27 cellular contexts compared by ENCODE assay signal in the genomic region with DNA sequence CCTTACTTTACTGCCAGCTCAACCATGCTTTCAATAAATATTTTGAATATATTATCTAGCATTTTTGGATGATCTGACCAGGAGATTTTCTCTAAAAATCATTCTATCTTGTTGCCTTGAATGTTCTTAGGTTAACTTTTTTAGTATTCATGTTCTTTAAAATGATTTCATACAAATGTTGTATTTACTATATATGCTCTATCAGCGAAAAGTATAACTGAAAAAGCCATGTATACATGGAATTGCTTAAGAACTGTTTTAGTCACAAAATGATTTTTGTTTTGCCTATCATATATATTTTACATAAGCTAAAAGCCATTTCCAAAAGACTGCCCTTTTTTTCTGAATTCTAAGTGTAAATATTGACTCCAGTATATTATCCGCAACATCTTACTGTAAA.
"Had no signal": no experiment of that assay in that cellular context is flagged by ENCODE, and none has a peak within 500 bp of the region (broad histone marks: within the 10 kb centered on the region; RNA-seq: fewer than 3 reads in every experiment).

No MANE protein-coding gene starts in this region.

- DNase-seq: colonic mucosa; cortex of kidney; dermis blood vessel endothelial cell; dorsolateral prefrontal cortex; effector CD4-positive, alpha-beta T cell; effector CD8-positive, alpha-beta T cell; effector memory CD4-positive, alpha-beta T cell; effector memory CD8-positive, alpha-beta T cell; endodermal cell; erythroblast; esophagus squamous epithelium; foreskin fibroblast; foreskin keratinocyte; foreskin melanocyte; gastrocnemius medialis; glutamatergic neuron; head of caudate nucleus; heart left ventricle; heart right ventricle had no signal

- FAIRE-seq: colon, endometrium, endothelial cell of umbilical vein had no signal

- H3K27me3 ChIP-seq: colonic mucosa, dorsolateral prefrontal cortex, esophagus muscularis mucosa, esophagus squamous epithelium, foreskin keratinocyte, gastrocnemius medialis, gastroesophageal sphincter, heart left ventricle, heart right ventricle had no signal

- H3K36me3 ChIP-seq: colonic mucosa, gastrocnemius medialis had no signal

- ATAC-seq: effector memory CD8-positive, alpha-beta T cell; esophagus mucosa; foreskin keratinocyte; gastrocnemius medialis; gastroesophageal sphincter; heart left ventricle; heart right ventricle had no signal

- H3K9me3 ChIP-seq: colonic mucosa, gastrocnemius medialis had no signal

- H3K4me1 ChIP-seq: colonic mucosa, esophagus muscularis mucosa, foreskin keratinocyte, gastrocnemius medialis, gastroesophageal sphincter, heart left ventricle, heart right ventricle had no signal

- H3K27ac ChIP-seq: colonic mucosa, coronary artery, dorsolateral prefrontal cortex, epithelial cell of prostate, esophagus muscularis mucosa, esophagus squamous epithelium, foreskin keratinocyte, gastrocnemius medialis, gastroesophageal sphincter, heart left ventricle, heart right ventricle had no signal

- H3K4me3 ChIP-seq: colonic mucosa, coronary artery, dorsolateral prefrontal cortex, esophagus muscularis mucosa, esophagus squamous epithelium, gastrocnemius medialis, gastroesophageal sphincter, heart left ventricle, heart right ventricle had no signal
